9 cellular contexts compared by ENCODE assay signal in genomic region chr3:188956839-188957489, GRCh38.
DNase-seq lines count a peak whose midpoint lies in the region; FAIRE-seq and TF ChIP-seq lines count a peak whose summit lies in the region.
"Had no signal": no experiment of that assay in that cellular context is flagged by ENCODE, and none has a peak within 500 bp of the region (broad histone marks: within the 10 kb centered on the region; RNA-seq: fewer than 3 reads in every experiment).

No MANE protein-coding gene starts in this region.

- no peak overlapping the region for H3K27ac Mint-ChIP-seq in brain
- H3K27ac Mint-ChIP-seq: stimulated activated naive CD8-positive, alpha-beta T cell treated with anti-CD3 and anti-CD28 coated beads, Interleukin-15, Interleukin-2, amounts not matched to agents 100 ng/mL and 50 ng/mL, for 24 hours had no signal

- TF ChIP-seq CTCF in GM12865 (IDR thresholded peaks at IDR 0.05; ENCODE audit: insufficient read depth, low read depth, low read length, missing control alignments) (peak; percentile 49), brain (conservative IDR thresholded peaks at IDR 0.05) (peak; percentile 53 to 79), kidney epithelial cell (IDR thresholded peaks at IDR 0.05; ENCODE audit: insufficient read depth, low read length, poor library complexity, severe bottlenecking) (peak; percentile 71)

- H3K4me3 Mint-ChIP-seq in brain, result no peak overlapping the region
- H3K4me3 Mint-ChIP-seq: stimulated activated naive CD8-positive, alpha-beta T cell treated with anti-CD3 and anti-CD28 coated beads, Interleukin-15, Interleukin-2, amounts not matched to agents 100 ng/mL and 50 ng/mL, for 24 hours had no signal

- H3K4me1 Mint-ChIP-seq in brain, result peaks cover 7% of the 10 kb centered on the region

- no peak overlapping the region for H3K4me3 ChIP-seq in GM12865 (ENCODE audit: low read depth, low read length)
- H3K4me3 ChIP-seq in kidney epithelial cell (ENCODE audit: low read depth, low read length), result no peak overlapping the region

- DNase-seq in AG08395 (ENCODE audit: low spot score) (peak; percentile 61), GM12865 (ENCODE audit: low read depth) (peak; percentile 45), NCI-H2227 treated with DMSO at 0.1 percent for 48 hours (lab: John Stamatoyannopoulos, UW) (peak; percentile 21), kidney epithelial cell (ENCODE audit: low read depth) (no peak), urothelium cell line (ENCODE audit: low spot score) (peak; percentile 35), T-helper 9 cell (no peak)
- no peak for DNase-seq in stimulated activated CD4-positive, alpha-beta T cell treated with anti-CD3 and anti-CD28 coated beads, Interleukin-2, amount 100 ng/mL, for 24 hours

- peaks cover 7% of the 10 kb centered on the region for H3K27me3 Mint-ChIP-seq in brain
- H3K27me3 Mint-ChIP-seq: stimulated activated naive CD8-positive, alpha-beta T cell treated with anti-CD3 and anti-CD28 coated beads, Interleukin-15, Interleukin-2, amounts not matched to agents 100 ng/mL and 50 ng/mL, for 24 hours had no signal

- no peaks in the 10 kb centered on the region for H3K36me3 ChIP-seq in kidney epithelial cell (ENCODE audit: control insufficient read depth, insufficient read depth, low read length)

- no peak for FAIRE-seq in urothelium cell line (lab: Jason Lieb, UNC)

- no peaks in the 10 kb centered on the region for H3K36me3 Mint-ChIP-seq in brain

- H3K27me3 ChIP-seq in kidney epithelial cell (ENCODE audit: control insufficient read depth, insufficient read depth, low read length), result no peaks in the 10 kb centered on the region

- H3K9me3 Mint-ChIP-seq in brain, result peaks cover 0 to 5% (median 0%) of the 10 kb centered on the region in 5 experiments
- H3K9me3 Mint-ChIP-seq: stimulated activated naive CD8-positive, alpha-beta T cell treated with anti-CD3 and anti-CD28 coated beads, Interleukin-15, Interleukin-2, amounts not matched to agents 100 ng/mL and 50 ng/mL, for 24 hours had no signal

Comparison
In these comparisons a context has a peak if more than half of its experiments do, and no peak if none do; other contexts are left out.
1. DNase-seq: peak in AG08395 (single experiment), GM12865 (single experiment), NCI-H2227 treated with DMSO at 0.1 percent for 48 hours (single experiment) and urothelium cell line (single experiment); none in kidney epithelial cell (single experiment), T-helper 9 cell (single experiment) and stimulated activated CD4-positive, alpha-beta T cell treated with anti-CD3 and anti-CD28 coated beads, Interleukin-2, amount 100 ng/mL, for 24 hours (0 of 2).
2. Peak in every context shown above with its lines, with median percentiles within 50 percentile points of each other: CTCF ChIP-seq.